Comparison of ENCODE assay signal across 8 cellular contexts in genomic region chr7:155643804-155644177, GRCh38. TPM values are rescaled to one million over a fixed set of nuclear protein-coding genes. Genes with fewer than 3 reads are reported as not detected.
DNase-seq lines count a peak whose midpoint lies in the region; ATAC-seq and TF ChIP-seq lines count a peak whose summit lies in the region.

No MANE protein-coding gene starts in this region.

- CTCF ChIA-PET in HEK293T (lab: Yijun Ruan, JAX) (interaction anchor here (0.8 kb wide), 1 partner anchor 45 kb away, joined by 3 read pairs; no protein-coding TSS in a partner anchor), activated B cell treated with CpG ODN at 0.5 μM for 24 hours (lab: Charles Lee) (interaction anchor here (1.2 kb wide), 1 partner anchor 45 kb away, joined by 6 read pairs; no protein-coding TSS in a partner anchor)

- peaks cover 65% of the 10 kb centered on the region for H3K36me3 Mint-ChIP-seq in activated B cell treated with CpG ODN at 0.5 μM for 24 hours (ENCODE audit: low read depth)
- peaks cover 47 to 68% of the 10 kb centered on the region in 2 donors for H3K36me3 Mint-ChIP-seq in stimulated activated naive B cell treated with anti-CD40 and anti-IgM and Interleukin-4, amounts not matched to agents 10 μg/mL and 1 μg/mL and 100 μg/mL, for 72 hours

- H3K27me3 Mint-ChIP-seq in activated B cell treated with CpG ODN at 0.5 μM for 24 hours = no peaks in the 10 kb centered on the region
- no peaks in the 10 kb centered on the region for H3K27me3 Mint-ChIP-seq in stimulated activated naive B cell treated with anti-CD40 and anti-IgM and Interleukin-4, amounts not matched to agents 10 μg/mL and 1 μg/mL and 100 μg/mL, for 72 hours

- H3K9me3 Mint-ChIP-seq in activated B cell treated with CpG ODN at 0.5 μM for 24 hours = peaks cover 11% of the 10 kb centered on the region
- H3K9me3 Mint-ChIP-seq in stimulated activated naive B cell treated with anti-CD40 and anti-IgM and Interleukin-4, amounts not matched to agents 10 μg/mL and 1 μg/mL and 100 μg/mL, for 72 hours = peaks cover 4 to 10% of the 10 kb centered on the region in 2 donors

- H3K36me3 ChIP-seq in BE2C (peaks cover 21% of the 10 kb centered on the region), iPS DF 6.9 (ENCODE audit: control insufficient read depth, insufficient read depth, low read length) (no peaks in the 10 kb centered on the region)

- no peaks in the 10 kb centered on the region for H3K27me3 ChIP-seq in BE2C
- no peaks in the 10 kb centered on the region for H3K27me3 ChIP-seq in iPS DF 6.9 (ENCODE audit: control insufficient read depth, insufficient read depth, low read length)

- no CpG with 5 or more reads among the region's 32 CpGs for WGBS in iPS DF 6.9 (ENCODE audit: insufficient coverage, insufficient read length)

- H3K27ac Mint-ChIP-seq in activated B cell treated with CpG ODN at 0.5 μM for 24 hours = peak overlapping the region; percentile 98
- peak overlapping the region; percentile 98 for H3K27ac Mint-ChIP-seq in stimulated activated naive B cell treated with anti-CD40 and anti-IgM and Interleukin-4, amounts not matched to agents 10 μg/mL and 1 μg/mL and 100 μg/mL, for 72 hours

- H3K27ac ChIP-seq in iPS DF 6.9 (ENCODE audit: low read length) = no peak overlapping the region

- intact Hi-C loops in activated B cell treated with CpG ODN at 0.5 μM for 24 hours (cut with micrococcal nuclease) = loop anchor here (1.0 to 10.0 kb wide), 11 partner anchors 45 to 1694 kb away; partner anchors contain the start of genes DNAJB6, INSIG1, LMBR1 and PAXIP1

- no peak for TF ChIP-seq CTCF in BE2C (IDR thresholded peaks at IDR 0.05; ENCODE audit: low read depth, low read length)
- TF ChIP-seq CTCF in activated B cell treated with CpG ODN at 0.5 μM for 24 hours (IDR thresholded peaks at IDR 0.05) = no peak

- no peak for ATAC-seq in activated B cell treated with CpG ODN at 0.5 μM for 24 hours (ENCODE audit: low read depth)
- ATAC-seq in stimulated activated naive B cell treated with anti-CD40 and anti-IgM and Interleukin-4, amounts not matched to agents 10 μg/mL and 1 μg/mL and 100 μg/mL, for 72 hours (replicated peaks) = peak; percentile 31 to 32

- DNase-seq in BE2C = no peak
- no peak for DNase-seq in HEK293T (ENCODE audit: extremely low spot score)
- no peak for DNase-seq in activated B cell treated with CpG ODN at 0.5 μM for 24 hours
- DNase-seq in iPS DF 6.9 (ENCODE audit: low read depth, low spot score) = no peak
- DNase-seq in stimulated activated naive B cell treated with anti-CD40 and anti-IgM and Interleukin-4, amounts not matched to agents 10 μg/mL and 1 μg/mL and 100 μg/mL, for 72 hours = no peak
- no peak for DNase-seq in NCI-H748 (lab: John Stamatoyannopoulos, UW; ENCODE audit: unreplicated experiment)
- DNase-seq in activated effector memory CD4-positive, alpha-beta T cell treated with anti-CD3 and anti-CD28 coated beads, Interleukin-2, amount 50 U/mL, for 16 hours = no peak
- no peak for DNase-seq in globus pallidus (ENCODE audit: low spot score)

- H3K4me1 ChIP-seq in BE2C (no peaks in the 10 kb centered on the region), iPS DF 6.9 (ENCODE audit: control insufficient read depth, insufficient read depth, low read length) (no peaks in the 10 kb centered on the region)

- H3K4me3 Mint-ChIP-seq in activated B cell treated with CpG ODN at 0.5 μM for 24 hours = peak overlapping the region; percentile 98
- H3K4me3 Mint-ChIP-seq in stimulated activated naive B cell treated with anti-CD40 and anti-IgM and Interleukin-4, amounts not matched to agents 10 μg/mL and 1 μg/mL and 100 μg/mL, for 72 hours = peak overlapping the region; percentile 92 to 97

- peaks cover 49% of the 10 kb centered on the region for H3K4me1 Mint-ChIP-seq in activated B cell treated with CpG ODN at 0.5 μM for 24 hours
- H3K4me1 Mint-ChIP-seq in stimulated activated naive B cell treated with anti-CD40 and anti-IgM and Interleukin-4, amounts not matched to agents 10 μg/mL and 1 μg/mL and 100 μg/mL, for 72 hours = peaks cover 15 to 51% of the 10 kb centered on the region in 2 donors

- peaks cover 4% of the 10 kb centered on the region; the same call in 1 of the 2 replicates for H3K9me3 ChIP-seq in BE2C
- H3K9me3 ChIP-seq in iPS DF 6.9 (ENCODE audit: control insufficient read depth, insufficient read depth, low read length) = no peaks in the 10 kb centered on the region; the same call in 1 of the 2 replicates

- H3K4me3 ChIP-seq in BE2C (ENCODE audit: low read depth, low read length) (peak overlapping the region; percentile 91), iPS DF 6.9 (ENCODE audit: low read length) (peak overlapping the region; percentile 73)

- POLR2A ChIA-PET in HEK293T (lab: Yijun Ruan, JAX) = interaction anchor here (0.8 to 1.4 kb wide), 20 partner anchors 9 to 235 kb away, joined by 3 to 7 read pairs (median 4); no protein-coding TSS in a partner anchor
- POLR2A ChIA-PET in activated B cell treated with CpG ODN at 0.5 μM for 24 hours (lab: Charles Lee) = interaction anchor here (0.5 to 1.5 kb wide), 17 partner anchors 9 to 1398 kb away, joined by 3 to 18 read pairs (median 4); partner anchors contain the start of genes LMBR1 and PAXIP1

TF ChIP-seq in HEK293T, 16 proteins besides CTCF, POLR2A, EP300 and RAD21:
- TF ChIP-seq SUZ12 (IDR thresholded peaks at IDR 0.05) (no peak), L3MBTL2 (conservative IDR thresholded peaks at IDR 0.05) (peak; percentile 88), LEF1 (IDR thresholded peaks at IDR 0.05; ENCODE audit: borderline replicate concordance) (no peak)

RNA-seq across cellular contexts. Expression of gene RBM33, which starts 0.7 kb away (rescaled TPM):
- 39.0 TPM for polyA plus RNA-seq in BE2C (2012; ENCODE audit: insufficient read depth, insufficient read length, low read depth)
- 107 and 117 TPM in 2 replicates for total RNA-seq in activated B cell treated with CpG ODN at 0.5 μM for 24 hours
